Comparison of ENCODE assay signal across 22 cellular contexts in genomic region chrX:54213603-54214002, GRCh38. TPM values are rescaled to one million over a fixed set of nuclear protein-coding genes. Genes with fewer than 3 reads are reported as not detected.
A peak's percentile ranks its signal among the peaks of the same experiment; 100 is the strongest.
DNase-seq lines count a peak whose midpoint lies in the region; ATAC-seq, FAIRE-seq and TF ChIP-seq lines count a peak whose summit lies in the region.
"Had no signal": no experiment of that assay in that cellular context is flagged by ENCODE, and none has a peak within 500 bp of the region (broad histone marks: within the 10 kb centered on the region; RNA-seq: fewer than 3 reads in every experiment).

No MANE protein-coding gene starts in this region.

- no peak overlapping the region for H3K4me3 ChIP-seq in HepG2 (replicated peaks in 1 of 3; ENCODE audit: insufficient read depth in 1 of 3, low read depth in 2 of 3, low read length in 3 of 3)
- H3K4me3 ChIP-seq in right lobe of liver: no peak overlapping the region
- H3K4me3 ChIP-seq in K562: no peak overlapping the region
- H3K4me3 ChIP-seq in endothelial cell of umbilical vein (replicated peaks in 1 of 3; ENCODE audit: insufficient read depth in 1 of 3, low read depth in 1 of 3, low read length in 3 of 3): no peak overlapping the region
- no peak overlapping the region for H3K4me3 ChIP-seq in SJCRH30
- H3K4me3 ChIP-seq: A549, BLaER1 had no signal

- 94% methylated on average over 3 of the region's 3 CpGs for WGBS in HepG2 (ENCODE audit: low lambda C conversion rate)
- 84% methylated on average over 3 of the region's 3 CpGs for WGBS in right lobe of liver (ENCODE audit: insufficient coverage, low coverage, low lambda C conversion rate, missing lambda C conversion rate)
- 27% methylated on average over 3 of the region's 3 CpGs for WGBS in K562 (ENCODE audit: insufficient coverage, low coverage, missing lambda C conversion rate)

- CTCF ChIA-PET in HepG2 (lab: Yijun Ruan, JAX; ENCODE audit: low intra/inter-chr PET ratio, low total read pairs) (no interaction called here), K562 (lab: Yijun Ruan, JAX; ENCODE audit: low intra/inter-chr PET ratio) (no interaction called here), endothelial cell of umbilical vein (lab: Charles Lee) (no interaction called here)

- no peaks in the 10 kb centered on the region for H3K36me3 ChIP-seq in HepG2 (replicated peaks in 1 of 2; ENCODE audit: control insufficient read depth in 1 of 2, insufficient read depth in 2 of 2, low read length in 2 of 2)
- H3K36me3 ChIP-seq in right lobe of liver: no peaks in the 10 kb centered on the region
- H3K36me3 ChIP-seq in K562 (ENCODE audit: control insufficient read depth, insufficient read depth, low read length): no peaks in the 10 kb centered on the region
- H3K36me3 ChIP-seq in endothelial cell of umbilical vein (ENCODE audit: control insufficient read depth in 2 of 2, extremely low read depth in 1 of 2, insufficient read depth in 2 of 2, low read length in 2 of 2): no peaks in the 10 kb centered on the region
- H3K36me3 ChIP-seq in SJCRH30: no peaks in the 10 kb centered on the region
- H3K36me3 ChIP-seq: BE2C, BLaER1 had no signal

- no peak for TF ChIP-seq RAD21 in HepG2 (CRISPR knock-in tag; IDR thresholded peaks at IDR 0.05)
- TF ChIP-seq RAD21 in K562 (CRISPR knock-in tag; conservative IDR thresholded peaks at IDR 0.05 in 1 of 2, IDR thresholded peaks at IDR 0.05 in 1 of 2): no peak

- no peaks in the 10 kb centered on the region for H3K27me3 ChIP-seq in HepG2 (ENCODE audit: control insufficient read depth in 1 of 2, insufficient read depth in 2 of 2, low read length in 2 of 2)
- H3K27me3 ChIP-seq in right lobe of liver: no peaks in the 10 kb centered on the region
- no peaks in the 10 kb centered on the region; a peak in 1 of 5 replicates for H3K27me3 ChIP-seq in K562 (ENCODE audit: control insufficient read depth in 2 of 2, insufficient read depth in 2 of 2, low read length in 2 of 2)
- H3K27me3 ChIP-seq in endothelial cell of umbilical vein (ENCODE audit: control insufficient read depth in 2 of 2, insufficient read depth in 2 of 2, low read length in 2 of 2): no peaks in the 10 kb centered on the region
- H3K27me3 ChIP-seq in SJCRH30: no peaks in the 10 kb centered on the region
- H3K27me3 ChIP-seq: BE2C had no signal

- H3K9me1 ChIP-seq in K562 (ENCODE audit: control insufficient read depth, insufficient read depth, low read length) (no peaks in the 10 kb centered on the region), endothelial cell of umbilical vein (replicated peaks; ENCODE audit: control insufficient read depth, extremely low read depth, insufficient read depth, low read length) (no peaks in the 10 kb centered on the region)

- H3K27ac ChIP-seq in HepG2 (ENCODE audit: extremely low read length, insufficient read depth, low read length): no peak overlapping the region
- H3K27ac ChIP-seq in right lobe of liver: no peak overlapping the region
- no peak overlapping the region for H3K27ac ChIP-seq in K562 (ENCODE audit: extremely low read depth, low read depth, low read length)
- H3K27ac ChIP-seq in endothelial cell of umbilical vein (ENCODE audit: insufficient read depth, low read depth, low read length): no peak overlapping the region
- no peak overlapping the region for H3K27ac ChIP-seq in SJCRH30
- H3K27ac ChIP-seq: 22Rv1, A549, BLaER1 had no signal

- TF ChIP-seq EP300 in HepG2 (IDR thresholded peaks at IDR 0.05; ENCODE audit: low read depth in 2 of 2, low read length in 2 of 2): no peak
- TF ChIP-seq EP300 in HepG2 (CRISPR knock-in tag; IDR thresholded peaks at IDR 0.05; ENCODE audit: borderline replicate concordance): no peak
- no peak for TF ChIP-seq EP300 in K562 (IDR thresholded peaks at IDR 0.05; ENCODE audit: low read length)

- H2AFZ ChIP-seq in HepG2 (ENCODE audit: low read length): no peak overlapping the region
- H2AFZ ChIP-seq in K562 (ENCODE audit: low read depth, low read length): no peak overlapping the region
- no peak overlapping the region for H2AFZ ChIP-seq in endothelial cell of umbilical vein (ENCODE audit: low read depth, low read length)

- BruUV-seq in HepG2 (replicated peaks; lab: Mats Ljungman, UMichigan) (no TSS peak), K562 (replicated peaks; lab: Mats Ljungman, UMichigan) (no TSS peak), endothelial cell of umbilical vein (replicated peaks; lab: Mats Ljungman, UMichigan) (no TSS peak)

- H3K9me3 ChIP-seq in HepG2 (ENCODE audit: low read length): no peaks in the 10 kb centered on the region
- H3K9me3 ChIP-seq in right lobe of liver: no peaks in the 10 kb centered on the region
- no peaks in the 10 kb centered on the region for H3K9me3 ChIP-seq in K562 (replicated peaks; ENCODE audit: control insufficient read depth, insufficient read depth, low read depth, low read length)
- no peaks in the 10 kb centered on the region for H3K9me3 ChIP-seq in endothelial cell of umbilical vein (replicated peaks; ENCODE audit: control insufficient read depth, insufficient read depth, low read length)
- H3K9me3 ChIP-seq in SJCRH30 (replicated peaks): no peaks in the 10 kb centered on the region
- H3K9me3 ChIP-seq: A549, BE2C, Caco-2 had no signal

- DNase-seq in HepG2 (ENCODE audit: low spot score) (no peak), right lobe of liver (no peak), K562 (ENCODE audit: extremely low read depth in 1 of 4, low spot score in 3 of 4) (no peak), endothelial cell of umbilical vein (ENCODE audit: low read depth, low spot score) (no peak), SJCRH30 (no peak), ACHN (no peak)
- DNase-seq: BE2C; C1 segment of cervical spinal cord; Caco-2; Calu3; CD4-positive, alpha-beta T cell; CD8-positive, alpha-beta T cell; DMS79 treated with DMSO at 0.1 percent for 48 hours; GF-D8 had no signal

- POLR2A ChIA-PET in HepG2 (lab: Yijun Ruan, JAX) (no interaction called here), K562 (lab: Yijun Ruan, JAX) (no interaction called here), endothelial cell of umbilical vein (lab: Charles Lee) (no interaction called here)

- H3K4me1 ChIP-seq in HepG2 (ENCODE audit: insufficient read depth, low read length) (no peaks in the 10 kb centered on the region), right lobe of liver (no peaks in the 10 kb centered on the region), K562 (replicated peaks in 1 of 2; ENCODE audit: control insufficient read depth in 2 of 2, insufficient read depth in 2 of 2, low read length in 2 of 2) (no peaks in the 10 kb centered on the region), endothelial cell of umbilical vein (ENCODE audit: control insufficient read depth, extremely low read depth, insufficient read depth, low read length) (no peaks in the 10 kb centered on the region), SJCRH30 (no peaks in the 10 kb centered on the region)
- H3K4me1 ChIP-seq: A549, BE2C, BLaER1, Caco-2 had no signal

- H4K20me1 ChIP-seq in HepG2 (ENCODE audit: insufficient read depth, low read length) (no peaks in the 10 kb centered on the region), K562 (replicated peaks; ENCODE audit: control insufficient read depth, insufficient read depth, low read length) (no peaks in the 10 kb centered on the region), endothelial cell of umbilical vein (replicated peaks; ENCODE audit: control insufficient read depth, extremely low read depth, insufficient read depth, low read length) (no peaks in the 10 kb centered on the region)
- H4K20me1 ChIP-seq: BLaER1 had no signal

- intact Hi-C loops in HepG2 (cut with micrococcal nuclease; ENCODE audit: unreplicated experiment): no loop called here
- intact Hi-C loops in right lobe of liver (cut with DNase I): no loop called here
- intact Hi-C loops in K562 (cut with micrococcal nuclease): no loop called here
- intact Hi-C loops in endothelial cell of umbilical vein (cut with micrococcal nuclease): no loop called here

- no peak for TF ChIP-seq POLR2A in HepG2 (IDR thresholded peaks at IDR 0.05; ENCODE audit: insufficient read depth in 1 of 2, low read depth in 2 of 2, low read length in 2 of 2)
- no peak for TF ChIP-seq POLR2A in right lobe of liver (IDR thresholded peaks at IDR 0.05)
- no peak for TF ChIP-seq POLR2A in K562 (conservative IDR thresholded peaks at IDR 0.05)
- TF ChIP-seq POLR2A in endothelial cell of umbilical vein (IDR thresholded peaks at IDR 0.05; ENCODE audit: low read depth, low read length): no peak

- no peaks in the 10 kb centered on the region for H3K79me2 ChIP-seq in HepG2 (ENCODE audit: insufficient read depth, low read length)
- H3K79me2 ChIP-seq in K562 (ENCODE audit: control insufficient read depth, insufficient read depth, low read length): no peaks in the 10 kb centered on the region
- H3K79me2 ChIP-seq in endothelial cell of umbilical vein (ENCODE audit: control insufficient read depth, insufficient read depth, low read length): no peaks in the 10 kb centered on the region

- ATAC-seq in HepG2 (no peak), right lobe of liver (no peak), K562 (no peak), HG03280 (IDR thresholded peaks at IDR 0.05; ENCODE audit: unreplicated experiment) (no peak)
- ATAC-seq: A549; CD8-positive, alpha-beta T cell had no signal

- no peak for FAIRE-seq in HepG2 (lab: Jason Lieb, UNC)
- FAIRE-seq in K562 (lab: Jason Lieb, UNC): no peak
- FAIRE-seq in endothelial cell of umbilical vein (lab: Jason Lieb, UNC): peak; percentile 40
- FAIRE-seq: A549, D721Med, G401.6, GM12892, GM18507 had no signal

- in situ Hi-C loops in HepG2 (cut with HindIII; ENCODE audit: extremely low pct_ligation_motif_present, low pct_unique_long_range_greater_than_20kb): no loop called here
- in situ Hi-C loops in K562 (cut with MboI): no loop called here
- in situ Hi-C loops in ACHN (cut with HindIII; ENCODE audit: low pct_ligation_motif_present, low pct_unique_long_range_greater_than_20kb, low sequenced_read_pairs): no loop called here

- no peak overlapping the region for H3K4me2 ChIP-seq in HepG2 (ENCODE audit: low read depth, low read length)
- H3K4me2 ChIP-seq in K562 (ENCODE audit: insufficient read depth, low read length): no peak overlapping the region
- no peak overlapping the region for H3K4me2 ChIP-seq in endothelial cell of umbilical vein (ENCODE audit: insufficient read depth, low read length)
- H3K4me2 ChIP-seq: A549, BLaER1 had no signal

- TF ChIP-seq CTCF in HepG2 (CRISPR knock-in tag; IDR thresholded peaks at IDR 0.05): no peak
- no peak for TF ChIP-seq CTCF in right lobe of liver (IDR thresholded peaks at IDR 0.05)
- TF ChIP-seq CTCF in K562 (IDR thresholded peaks at IDR 0.05 in 2 of 3, conservative IDR thresholded peaks at IDR 0.05 in 1 of 3; ENCODE audit: insufficient read depth in 2 of 3, low read depth in 1 of 3, low read length in 3 of 3): no peak
- no peak for TF ChIP-seq CTCF in endothelial cell of umbilical vein (IDR thresholded peaks at IDR 0.05; ENCODE audit: extremely low read depth in 1 of 2, insufficient read depth in 1 of 2, low read depth in 1 of 2, low read length in 2 of 2)

- H3K9ac ChIP-seq in HepG2 (ENCODE audit: insufficient read depth, low read depth, low read length) (no peak overlapping the region), K562 (ENCODE audit: insufficient read depth in 1 of 2, low read depth in 2 of 2, low read length in 2 of 2) (no peak overlapping the region), endothelial cell of umbilical vein (replicated peaks; ENCODE audit: extremely low read depth, insufficient read depth, low read length) (no peak overlapping the region)
- H3K9ac ChIP-seq: BLaER1 had no signal

- dilution Hi-C loops in endothelial cell of umbilical vein (cut with MboI; ENCODE audit: extremely low pct_ligation_motif_present, low sequenced_read_pairs): no loop called here

RNA-seq across cellular contexts. Expression of gene FAM120C, which starts 30.5 kb away (rescaled TPM):
- total RNA-seq in HepG2 (2016; rRNA removed; fragmentation: Illumina TruSeq; extraction: Trizol) (7.4 and 7.5 TPM in 2 replicates), right lobe of liver (1 to 10 TPM; 2.9 to 5.0 (median 4.3) TPM), K562 (2014; rRNA removed) (5.5 and 7.6 TPM in 2 replicates), K562 (2014; rRNA removed; fragmentation: Illumina TruSeq; extraction: Trizol) (0.83 and 1.5 TPM in 2 replicates), K562 (2015; rRNA removed; fragmentation: Illumina TruSeq; extraction: Trizol) (2.6 and 3.0 TPM in 2 replicates), K562 (2021) (6.1 and 6.7 TPM in 2 replicates), endothelial cell of umbilical vein (10.1 and 11.4 TPM in 2 replicates)
- total RNA-seq in HepG2 (2016; cell fraction: cytosol; rRNA removed; fragmentation: Illumina TruSeq; extraction: Trizol; ENCODE audit: low read depth): 0.88 and 1.9 TPM in 2 replicates
- total RNA-seq in HepG2 (2016; cell fraction: insoluble cytoplasmic fraction; rRNA removed; fragmentation: Illumina TruSeq; extraction: Trizol): 7.2 and 7.3 TPM in 2 replicates
- total RNA-seq in HepG2 (2016; cell fraction: membrane; rRNA removed; fragmentation: Illumina TruSeq; extraction: Trizol): 3.4 and 3.6 TPM in 2 replicates
- 10.8 and 12.4 TPM in 2 replicates for total RNA-seq in HepG2 (2016; cell fraction: nucleus; rRNA removed; fragmentation: Illumina TruSeq; extraction: Trizol)
- polyA plus RNA-seq in HepG2 (2011; rRNA removed) (4.6 and 6.4 TPM in 2 replicates), K562 (2011; rRNA removed) (2.1 and 2.2 TPM in 2 replicates), K562 (2014; fragmentation: Illumina TruSeq; extraction: Trizol) (1.8 and 2.1 TPM in 2 replicates), K562 (2014; fragmentation: Nextera tagmentation; extraction: Ambion mirVana) (under 1 TPM; 0.21 to 0.34 TPM), K562 (2014; rRNA removed) (6.3 and 6.5 TPM in 2 replicates), endothelial cell of umbilical vein (4.2 and 5.4 TPM in 2 replicates)
- 2.8 and 6.5 TPM in 2 replicates for polyA plus RNA-seq in HepG2 (2011; cell fraction: cytosol; rRNA removed)
- 24.8 and 26.9 TPM in 2 replicates for polyA plus RNA-seq in HepG2 (2011; cell fraction: nucleus; rRNA removed)
- 3.9 and 5.6 TPM in 2 replicates for polyA plus RNA-seq in HepG2 (2012)
- polyA plus RNA-seq in HepG2 (2016; cell fraction: cytosol; fragmentation: Illumina TruSeq; extraction: Trizol; ENCODE audit: low read depth): 1.2 TPM in 2 replicates
- polyA plus RNA-seq in HepG2 (2016; cell fraction: insoluble cytoplasmic fraction; fragmentation: Illumina TruSeq; extraction: Trizol; ENCODE audit: low read depth): 7.1 and 7.8 TPM in 2 replicates
- 1.8 and 1.9 TPM in 2 replicates for polyA plus RNA-seq in HepG2 (2016; cell fraction: membrane; fragmentation: Illumina TruSeq; extraction: Trizol; ENCODE audit: low read depth)
- polyA plus RNA-seq in HepG2 (2016; cell fraction: nucleus; fragmentation: Illumina TruSeq; extraction: Trizol; ENCODE audit: insufficient read depth, low read depth): 19.3 and 26.8 TPM in 2 replicates
- polyA minus RNA-seq in HepG2 (2011; rRNA and poly(A)+ RNA removed; ENCODE audit: low replicate concordance): 9.1 and 25.5 TPM in 2 replicates
- polyA minus RNA-seq in HepG2 (2011; cell fraction: cytosol; rRNA and poly(A)+ RNA removed): 3.6 and 5.7 TPM in 2 replicates
- 20.1 and 22.3 TPM in 2 replicates for polyA minus RNA-seq in HepG2 (2011; cell fraction: nucleus; rRNA and poly(A)+ RNA removed)
- total RNA-seq in K562 (2011; cell fraction: chromatin; rRNA removed; ENCODE audit: low replicate concordance): 4.4 and 6.0 TPM in 2 replicates
- total RNA-seq in K562 (2011; cell fraction: nucleolus; rRNA removed): 5.7 and 7.2 TPM in 2 replicates
- total RNA-seq in K562 (2011; cell fraction: nucleoplasm; rRNA removed): 5.0 TPM in 2 replicates
- 1.9 and 7.5 TPM in 2 replicates for polyA plus RNA-seq in K562 (2011; cell fraction: cytosol; rRNA removed)
- 5.7 and 11.3 TPM in 2 replicates for polyA plus RNA-seq in K562 (2011; cell fraction: nucleus; rRNA removed)
- 2.8 and 4.5 TPM in 2 replicates for polyA plus RNA-seq in K562 (2012)
- 2.2 and 3.4 TPM in 2 replicates for polyA minus RNA-seq in K562 (2011; rRNA and poly(A)+ RNA removed)
- polyA minus RNA-seq in K562 (2011; cell fraction: cytosol; rRNA and poly(A)+ RNA removed): 2.8 and 4.6 TPM in 2 replicates
- 8.2 and 12.9 TPM in 2 replicates for polyA minus RNA-seq in K562 (2011; cell fraction: nucleus; rRNA and poly(A)+ RNA removed)
- 3.9 and 4.2 TPM in 2 replicates for polyA plus RNA-seq in endothelial cell of umbilical vein (2011; cell fraction: cytosol; rRNA removed)
- polyA plus RNA-seq in endothelial cell of umbilical vein (2011; cell fraction: nucleus; rRNA removed): 8.7 and 8.9 TPM in 2 replicates
- 3.3 and 4.6 TPM in 2 replicates for polyA plus RNA-seq in endothelial cell of umbilical vein (2012)
- 9.7 and 12.6 TPM in 2 replicates for polyA minus RNA-seq in endothelial cell of umbilical vein
- polyA minus RNA-seq in endothelial cell of umbilical vein (2011; cell fraction: cytosol; rRNA and poly(A)+ RNA removed): 14.2 TPM
- polyA minus RNA-seq in endothelial cell of umbilical vein (2011; cell fraction: nucleus; rRNA and poly(A)+ RNA removed): 15.9 and 19.1 TPM in 2 replicates
- 4.2 and 4.6 TPM in 2 replicates for total RNA-seq in SJCRH30 (2014; rRNA removed; shearing (Covaris generic))
